ENCODE assay signal across 1 cellular context in genomic region chr6:52209672-52210626, GRCh38.
TF ChIP-seq lines count a peak whose summit lies in the region.

No MANE protein-coding gene starts in this region.

TF ChIP-seq in HepG2, 621 proteins besides CTCF, POLR2A, EP300 and RAD21:
- TF ChIP-seq, protein P1, sequence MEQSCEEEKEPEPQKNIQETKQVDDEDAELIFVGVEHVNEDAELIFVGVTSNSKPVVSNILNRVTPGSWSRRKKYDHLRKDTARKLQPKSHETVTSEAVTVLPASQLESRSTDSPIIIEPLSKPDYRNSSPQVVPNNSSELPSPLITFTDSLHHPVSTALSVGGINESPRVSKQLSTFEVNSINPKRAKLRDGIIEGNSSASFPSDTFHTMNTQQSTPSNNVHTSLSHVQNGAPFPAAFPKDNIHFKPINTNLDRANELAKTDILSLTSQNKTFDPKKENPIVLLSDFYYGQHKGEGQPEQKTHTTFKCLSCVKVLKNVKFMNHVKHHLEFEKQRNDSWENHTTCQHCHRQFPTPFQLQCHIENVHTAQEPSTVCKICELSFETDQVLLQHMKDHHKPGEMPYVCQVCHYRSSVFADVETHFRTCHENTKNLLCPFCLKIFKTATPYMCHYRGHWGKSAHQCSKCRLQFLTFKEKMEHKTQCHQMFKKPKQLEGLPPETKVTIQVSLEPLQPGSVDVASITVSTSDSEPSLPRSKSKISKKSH (CRISPR knock-in tag; IDR thresholded peaks at IDR 0.05; ENCODE audit: borderline replicate concordance) = no peak
- TF ChIP-seq ZNF75D (CRISPR knock-in tag; IDR thresholded peaks at IDR 0.05; ENCODE audit: borderline replicate concordance) (no peak), MAF1 (CRISPR knock-in tag; IDR thresholded peaks at IDR 0.05; ENCODE audit: borderline replicate concordance) (no peak), ZNF768 (CRISPR knock-in tag; IDR thresholded peaks at IDR 0.05) (no peak), NFAT5 (CRISPR knock-in tag; IDR thresholded peaks at IDR 0.05) (no peak), HNRNPH1 (optimal IDR thresholded peaks at IDR 0.05; ENCODE audit: low read depth, low read length) (no peak), TAF15 (IDR thresholded peaks at IDR 0.05; ENCODE audit: low read depth, low read length, poor library complexity, severe bottlenecking) (no peak), ZBTB3 (CRISPR knock-in tag; IDR thresholded peaks at IDR 0.05; ENCODE audit: borderline replicate concordance, low read depth) (no peak), ZBTB37 (CRISPR knock-in tag; IDR thresholded peaks at IDR 0.05) (no peak), RFX5 (IDR thresholded peaks at IDR 0.05; ENCODE audit: low read depth, low read length) (no peak), ZNF143 (CRISPR knock-in tag; IDR thresholded peaks at IDR 0.05) (no peak), MIER3 (CRISPR knock-in tag; IDR thresholded peaks at IDR 0.05; ENCODE audit: borderline replicate concordance) (no peak), PHF5A (CRISPR knock-in tag; IDR thresholded peaks at IDR 0.05; ENCODE audit: low read depth, unreplicated experiment) (no peak)
- TF ChIP-seq, protein P2, sequence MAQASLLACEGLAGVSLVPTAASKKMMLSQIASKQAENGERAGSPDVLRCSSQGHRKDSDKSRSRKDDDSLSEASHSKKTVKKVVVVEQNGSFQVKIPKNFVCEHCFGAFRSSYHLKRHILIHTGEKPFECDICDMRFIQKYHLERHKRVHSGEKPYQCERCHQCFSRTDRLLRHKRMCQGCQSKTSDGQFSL (CRISPR knock-in tag; IDR thresholded peaks at IDR 0.05) = no peak
- TF ChIP-seq, protein P3, sequence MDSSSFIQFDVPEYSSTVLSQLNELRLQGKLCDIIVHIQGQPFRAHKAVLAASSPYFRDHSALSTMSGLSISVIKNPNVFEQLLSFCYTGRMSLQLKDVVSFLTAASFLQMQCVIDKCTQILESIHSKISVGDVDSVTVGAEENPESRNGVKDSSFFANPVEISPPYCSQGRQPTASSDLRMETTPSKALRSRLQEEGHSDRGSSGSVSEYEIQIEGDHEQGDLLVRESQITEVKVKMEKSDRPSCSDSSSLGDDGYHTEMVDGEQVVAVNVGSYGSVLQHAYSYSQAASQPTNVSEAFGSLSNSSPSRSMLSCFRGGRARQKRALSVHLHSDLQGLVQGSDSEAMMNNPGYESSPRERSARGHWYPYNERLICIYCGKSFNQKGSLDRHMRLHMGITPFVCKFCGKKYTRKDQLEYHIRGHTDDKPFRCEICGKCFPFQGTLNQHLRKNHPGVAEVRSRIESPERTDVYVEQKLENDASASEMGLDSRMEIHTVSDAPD (CRISPR knock-in tag; IDR thresholded peaks at IDR 0.05) = no peak
TF ChIP-seq in HepG2: peak in this region for 0.
